8 cellular contexts compared by ENCODE assay signal in the genomic region with DNA sequence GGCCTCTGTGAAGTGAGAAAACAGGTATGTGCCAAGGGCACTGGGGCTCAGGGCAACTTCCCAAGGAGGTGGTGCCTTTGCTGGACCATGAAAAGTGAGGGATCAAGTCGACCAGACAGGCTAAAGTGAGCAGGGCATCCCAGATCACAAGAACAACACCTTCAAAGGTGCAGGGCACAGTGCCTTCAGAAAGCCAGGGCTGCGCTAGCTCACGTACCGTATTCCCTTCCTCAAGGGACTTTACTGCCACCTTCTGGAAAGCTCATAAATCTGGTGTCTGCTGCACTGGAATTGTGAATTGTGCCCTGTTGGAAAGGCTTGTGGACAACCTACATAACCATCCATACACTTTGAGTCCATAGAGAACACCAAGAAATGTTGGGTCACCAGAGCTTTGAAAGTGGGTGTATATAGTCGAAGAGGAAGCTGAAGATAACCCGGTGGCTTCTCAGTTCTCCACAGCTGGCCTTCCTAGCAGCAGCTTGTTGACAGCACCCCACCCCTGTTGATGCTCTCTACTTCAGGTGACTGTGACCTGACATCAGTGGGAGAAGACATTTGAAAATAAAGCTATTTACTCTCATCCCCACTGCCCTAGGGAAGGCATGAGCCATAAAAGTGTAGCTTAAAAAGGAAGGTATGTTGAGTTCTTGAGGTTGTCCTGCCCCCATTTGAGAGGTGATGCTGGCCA. TPM values are rescaled to one million over a fixed set of nuclear protein-coding genes. Genes with fewer than 3 reads are reported as not detected.
A peak's percentile ranks its signal among the peaks of the same experiment; 100 is the strongest.
DNase-seq lines count a peak whose midpoint lies in the region; ATAC-seq, FAIRE-seq and TF ChIP-seq lines count a peak whose summit lies in the region.

No MANE protein-coding gene starts in this region.

- no peaks in the 10 kb centered on the region for H3K9me3 ChIP-seq in CD4-positive, alpha-beta memory T cell (ENCODE audit: control insufficient read depth in 1 of 2, low read length in 2 of 2)
- no peaks in the 10 kb centered on the region for H3K9me3 ChIP-seq in GM12878 (replicated peaks; ENCODE audit: control insufficient read depth, insufficient read depth, low read length)
- no peaks in the 10 kb centered on the region for H3K9me3 ChIP-seq in upper lobe of right lung

- 42% methylated on average over 6 of the region's 6 CpGs for WGBS in GM12878 (ENCODE audit: insufficient coverage, insufficient replicate concordance, low lambda C conversion rate, missing lambda C conversion rate)

- no TSS peak for BruUV-seq in GM12878 (replicated peaks; lab: Mats Ljungman, UMichigan)

- peak overlapping the region in 5 of 7 donors; percentile 42 to 80 (median 59) for H3K27ac Mint-ChIP-seq in CD4-positive, alpha-beta memory T cell

- H3K4me1 Mint-ChIP-seq in CD4-positive, alpha-beta memory T cell = peaks cover 17 to 34% (median 22%) of the 10 kb centered on the region in 4 donors

- RAD21 ChIA-PET in GM12878 (lab: Charles Lee; ENCODE audit: unreplicated experiment) = no interaction called here

- H3K4me1 ChIP-seq in CD4-positive, alpha-beta memory T cell (ENCODE audit: insufficient read depth, low read length) = peaks cover 19% of the 10 kb centered on the region
- H3K4me1 ChIP-seq in GM12878 (ENCODE audit: control insufficient read depth, insufficient read depth, low read length) (no peaks in the 10 kb centered on the region), upper lobe of right lung (peaks cover 6% of the 10 kb centered on the region)

- TF ChIP-seq RAD21 in GM12878 (IDR thresholded peaks at IDR 0.05; ENCODE audit: insufficient read depth, low read depth, low read length) = peak; percentile 31

- peak in 3 of 5 donors; percentile 23 to 29 (median 26) for DNase-seq in CD4-positive, alpha-beta memory T cell
- DNase-seq in HCEC 1CT = peak; percentile 67
- DNase-seq in NCI-H510A (lab: John Stamatoyannopoulos, UW) = peak; percentile 58
- no peak for DNase-seq in GM12878 (ENCODE audit: low read depth, low spot score)
- DNase-seq in islet precursor cell = peak; percentile 81
- no peak for DNase-seq in upper lobe of right lung
- no peak for DNase-seq in OCI-M2 (lab: John Stamatoyannopoulos, UW; ENCODE audit: unreplicated experiment)

- H2AFZ ChIP-seq in GM12878 (ENCODE audit: control insufficient read depth, low read depth, low read length) = no peak overlapping the region

- intact Hi-C loops in CD4-positive, alpha-beta memory T cell (cut with micrococcal nuclease) = loop anchor here (1.0 to 5.0 kb wide), 3 partner anchors 53 to 399 kb away; a partner anchor contains a TSS
- intact Hi-C loops in GM12878 (cut with micrococcal nuclease; ENCODE audit: unreplicated experiment) = no loop called here
- intact Hi-C loops in upper lobe of right lung (cut with DNase I) = no loop called here

- TF ChIP-seq EP300 in GM12878 (IDR thresholded peaks at IDR 0.05; ENCODE audit: borderline replicate concordance in 1 of 2, control insufficient read depth in 1 of 2, low read depth in 2 of 2, low read length in 2 of 2) = no peak

- in situ Hi-C loops in GM12878 (cut with MboI) = no loop called here

- no peaks in the 10 kb centered on the region for H3K36me3 Mint-ChIP-seq in CD4-positive, alpha-beta memory T cell

- no peak overlapping the region for H3K27ac ChIP-seq in CD4-positive, alpha-beta memory T cell (ENCODE audit: low read depth, low read length)
- H3K27ac ChIP-seq in GM12878 (ENCODE audit: control insufficient read depth, insufficient read depth) (no peak overlapping the region), upper lobe of right lung (no peak overlapping the region)

- no peak overlapping the region for H3K9ac ChIP-seq in GM12878 (ENCODE audit: control insufficient read depth, insufficient read depth, low read length)

- H4K20me1 ChIP-seq in GM12878 (ENCODE audit: control insufficient read depth, insufficient read depth) = no peaks in the 10 kb centered on the region; the same call in 1 of the 2 replicates

- peak overlapping the region in 5 of 8 donors; percentile 1 to 71 (median 43) for H3K4me3 Mint-ChIP-seq in CD4-positive, alpha-beta memory T cell

- CTCF ChIA-PET in CD4-positive, alpha-beta memory T cell (lab: Charles Lee; ENCODE audit: partially characterized antibody) = interaction anchor here (0.8 to 2.4 kb wide), 13 partner anchors 9 to 405 kb away, joined by 3 to 17 read pairs (median 4); a partner anchor contains a TSS
- CTCF ChIA-PET in GM12878 (lab: Yijun Ruan, JAX) = interaction anchor here (0.6 to 1.4 kb wide), 5 partner anchors 8 to 406 kb away, joined by 3 to 6 read pairs (median 4); no protein-coding TSS in a partner anchor

- H3K4me2 ChIP-seq in GM12878 (ENCODE audit: control insufficient read depth, insufficient read depth) = no peak overlapping the region

- ATAC-seq in GM12878 = no peak
- peak; percentile 30 for ATAC-seq in upper lobe of right lung
- no peak for ATAC-seq in GM19455 (IDR thresholded peaks at IDR 0.05; ENCODE audit: unreplicated experiment)

- H3K79me2 ChIP-seq in GM12878 (ENCODE audit: control insufficient read depth, insufficient read depth, low read length) = no peaks in the 10 kb centered on the region

- H3K27me3 Mint-ChIP-seq in CD4-positive, alpha-beta memory T cell = no peaks in the 10 kb centered on the region

- no peaks in the 10 kb centered on the region for H3K9me3 Mint-ChIP-seq in CD4-positive, alpha-beta memory T cell

- no peak for TF ChIP-seq POLR2A in GM12878 (IDR thresholded peaks at IDR 0.05; ENCODE audit: low read depth, low read length)

- FAIRE-seq in GM12878 (lab: Jason Lieb, UNC) = no peak

- no peak overlapping the region for H3K4me3 ChIP-seq in CD4-positive, alpha-beta memory T cell (ENCODE audit: low read length in 2 of 2)
- H3K4me3 ChIP-seq in GM12878 (no peak overlapping the region), upper lobe of right lung (no peak overlapping the region)

- SMC1A ChIA-PET in GM12878 (lab: Charles Lee; ENCODE audit: uncharacterized antibody, unreplicated experiment) = no interaction called here

- no peaks in the 10 kb centered on the region for H3K36me3 ChIP-seq in CD4-positive, alpha-beta memory T cell (ENCODE audit: insufficient read depth, low read length)
- H3K36me3 ChIP-seq in GM12878 (ENCODE audit: control insufficient read depth in 2 of 2, insufficient read depth in 2 of 2, low read length in 1 of 2) = no peaks in the 10 kb centered on the region
- H3K36me3 ChIP-seq in upper lobe of right lung = no peaks in the 10 kb centered on the region

- no peaks in the 10 kb centered on the region for H3K27me3 ChIP-seq in CD4-positive, alpha-beta memory T cell (ENCODE audit: insufficient read depth, low read length)
- H3K27me3 ChIP-seq in GM12878 (replicated peaks in 1 of 2; ENCODE audit: control insufficient read depth in 2 of 2, insufficient read depth in 2 of 2, low read length in 1 of 2) = peaks cover 4 to 11% of the 10 kb centered on the region in 2 experiments; a peak in 3 of 4 replicates
- peaks cover 7% of the 10 kb centered on the region for H3K27me3 ChIP-seq in upper lobe of right lung

- TF ChIP-seq CTCF in GM12878 (IDR thresholded peaks at IDR 0.05 in 2 of 3, conservative IDR thresholded peaks at IDR 0.05 in 1 of 3; ENCODE audit: control insufficient read depth in 2 of 3, extremely low read depth in 1 of 3, insufficient read depth in 1 of 3, low read depth in 3 of 3, low read length in 3 of 3) = peak; percentile 16 to 24 (median 16); a peak in 3 of 6 replicates
- TF ChIP-seq CTCF in upper lobe of right lung (IDR thresholded peaks at IDR 0.05) = peak; percentile 51

- POLR2A ChIA-PET in CD4-positive, alpha-beta memory T cell (lab: Charles Lee; ENCODE audit: partially characterized antibody) = interaction anchor here (0.9 to 1.5 kb wide), 2 partner anchors 9 kb away, joined by 5 to 7 read pairs; a partner anchor contains a TSS
- POLR2A ChIA-PET in GM12878 (lab: Charles Lee) = interaction anchor here (0.7 kb wide), 1 partner anchor 1061 kb away, joined by 3 read pairs; no protein-coding TSS in a partner anchor

TF ChIP-seq in GM12878, 131 proteins besides CTCF, POLR2A, EP300 and RAD21:
- TF ChIP-seq SPI1 (IDR thresholded peaks at IDR 0.05; ENCODE audit: borderline replicate concordance, insufficient read depth, low read depth, low read length) (no peak), ZNF622 (IDR thresholded peaks at IDR 0.05) (no peak), LARP7 (IDR thresholded peaks at IDR 0.05) (no peak), POLR2AphosphoS5 (IDR thresholded peaks at IDR 0.05; ENCODE audit: low read length) (no peak)

RNA-seq across cellular contexts. Expression of a gene that starts 24.5 kb away (rescaled TPM):
- total RNA-seq in CD4-positive, alpha-beta memory T cell = 1 to 10 TPM; 1.2 to 1.5 TPM
- under 1 TPM in 1 of 2 donors, not detected in 1; 0.10 TPM for polyA plus RNA-seq in CD4-positive, alpha-beta memory T cell
- total RNA-seq in GM12878 (2013; cell fraction: nucleolus; rRNA removed) = not detected in 2 replicates
- total RNA-seq in GM12878 (2014; rRNA removed) (not detected in 2 replicates), GM12878 (2014; rRNA removed; fragmentation: Illumina TruSeq; extraction: Trizol) (not detected in 2 replicates), GM12878 (2021) (not detected in 2 replicates), upper lobe of right lung (1.5 TPM)
- polyA plus RNA-seq in GM12878 (2011; ENCODE audit: low read depth) = not detected
- polyA plus RNA-seq in GM12878 (2011; rRNA removed) (not detected in 2 replicates), GM12878 (2014; fragmentation: Illumina TruSeq; extraction: Trizol) (not detected in 2 replicates), GM12878 (2014; fragmentation: Nextera tagmentation; extraction: Ambion mirVana) (not detected), GM12878 (2014; rRNA removed) (not detected in 2 replicates), GM12878 (2016; fragmentation: Nextera tagmentation; extraction: Ambion mirVana) (not detected)
- not detected in 2 replicates for polyA plus RNA-seq in GM12878 (2011; cell fraction: cytosol; rRNA removed)
- not detected in 2 replicates for polyA plus RNA-seq in GM12878 (2011; cell fraction: nucleus; rRNA removed)
- not detected in 2 replicates for polyA plus RNA-seq in GM12878 (2012)
- polyA minus RNA-seq in GM12878 (2011; rRNA and poly(A)+ RNA removed) = not detected in 2 replicates
- polyA minus RNA-seq in GM12878 (2011; cell fraction: cytosol; rRNA and poly(A)+ RNA removed) = not detected in 2 replicates
- polyA minus RNA-seq in GM12878 (2011; cell fraction: nucleus; rRNA and poly(A)+ RNA removed) = not detected in 2 replicates

Comparison
In these comparisons a context has a peak if more than half of its experiments do, and no peak if none do; other contexts are left out.
1. DNase-seq: peak in CD4-positive, alpha-beta memory T cell (3 of 5), HCEC 1CT (single experiment), NCI-H510A (single experiment) and islet precursor cell (single experiment); none in GM12878 (single experiment), upper lobe of right lung (single experiment) and OCI-M2 (single experiment).